16 cellular contexts compared by ENCODE assay signal in the genomic region with DNA sequence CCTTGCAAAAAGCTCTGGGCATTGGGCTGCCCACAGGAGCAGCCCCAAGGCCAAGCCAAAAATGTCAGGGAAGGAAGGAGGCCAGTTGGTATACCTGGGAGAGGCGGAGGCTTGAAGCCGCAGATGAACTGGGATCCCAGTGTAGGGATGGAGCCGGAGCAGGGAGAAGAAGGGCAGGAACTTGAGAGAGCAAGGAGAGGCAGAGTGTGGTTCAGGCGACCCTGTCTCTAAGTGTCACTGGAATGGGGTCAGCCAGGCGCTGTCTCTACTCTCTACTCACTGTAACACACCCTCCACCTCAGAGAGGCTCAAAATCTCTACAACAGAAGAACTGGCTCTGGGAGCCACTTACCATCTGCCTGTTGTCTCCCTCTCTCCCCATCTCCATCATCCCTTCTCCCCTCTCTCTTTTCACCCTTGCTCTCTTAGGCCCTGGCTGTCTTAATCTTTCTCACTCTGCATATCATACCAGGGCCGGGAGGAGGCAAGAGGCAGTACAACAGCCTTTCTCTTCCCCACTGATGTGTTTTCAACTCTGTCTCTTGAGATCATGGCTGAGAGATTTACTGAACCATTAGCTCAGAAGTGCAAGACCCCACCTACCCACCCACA.
"Had no signal": no experiment of that assay in that cellular context is flagged by ENCODE, and none has a peak within 500 bp of the region (broad histone marks: within the 10 kb centered on the region; RNA-seq: fewer than 3 reads in every experiment).

No MANE protein-coding gene starts in this region.

- DNase-seq: activated naive CD4-positive, alpha-beta T cell treated with Interleukin-2 at 50 U/mL for 16 hours; activated T-cell treated with anti-CD3 and anti-CD28 coated beads, Interleukin-2, amount 50 U/mL, for 1 hour; body of pancreas; caudate nucleus; gastrocnemius medialis; heart left ventricle; islet precursor cell; lower lobe of right lung; occipital lobe; posterior cingulate gyrus; stimulated activated naive CD4-positive, alpha-beta T cell had no signal

- H3K36me3 ChIP-seq: gastrocnemius medialis, heart left ventricle, lower lobe of right lung, tibial nerve had no signal

- H3K4me1 Mint-ChIP-seq: nephron had no signal

- ATAC-seq: activated CD4-positive, CD25-positive, alpha-beta regulatory T cell treated with anti-CD3 and anti-CD28 coated beads, Interleukin-2, amount 50 U/mL, for 24 hours; body of pancreas; gastrocnemius medialis; heart left ventricle; lower lobe of right lung had no signal

- H3K27me3 ChIP-seq: body of pancreas, gastrocnemius medialis, heart left ventricle, tibial nerve had no signal

- H3K4me3 Mint-ChIP-seq: nephron; T-helper 1 cell treated with Interleukin-12 subunit alpha and Interleukin-12 subunit beta and Interleukin-4 antibody, amounts not matched to agents 30 μg/mL and 1 μg/mL, for 36 hours had no signal

- H3K27ac Mint-ChIP-seq: activated T-helper 2 cell treated with anti-CD3 and anti-CD28 coated beads, Interferon-gamma antibody, Interleukin-2, Interleukin-4, amounts not matched to agents 10 μg/mL and 5 μg/mL and 100 μg/mL, durations not matched to agents 14 hours and 24 hours and 36 hours; T-helper 1 cell treated with Interleukin-12 subunit alpha and Interleukin-12 subunit beta and Interleukin-4 antibody, amounts not matched to agents 30 μg/mL and 1 μg/mL, for 36 hours had no signal

- H3K4me1 ChIP-seq: body of pancreas, gastrocnemius medialis, lower lobe of right lung, tibial nerve had no signal

- H3K27ac ChIP-seq: body of pancreas, gastrocnemius medialis, heart left ventricle, lower lobe of right lung, tibial nerve had no signal

- H3K9me3 ChIP-seq: body of pancreas, gastrocnemius medialis, heart left ventricle, lower lobe of right lung, tibial nerve had no signal

- H3K4me3 ChIP-seq: body of pancreas, gastrocnemius medialis, heart left ventricle, lower lobe of right lung, tibial nerve had no signal

- H3K9me3 Mint-ChIP-seq: activated T-helper 2 cell treated with anti-CD3 and anti-CD28 coated beads, Interferon-gamma antibody, Interleukin-2, Interleukin-4, amounts not matched to agents 10 μg/mL and 5 μg/mL and 100 μg/mL, durations not matched to agents 14 hours and 24 hours and 36 hours; nephron; T-helper 1 cell treated with Interleukin-12 subunit alpha and Interleukin-12 subunit beta and Interleukin-4 antibody, amounts not matched to agents 30 μg/mL and 1 μg/mL, for 36 hours had no signal
